In genomic region chr6:56954389-56955170, GRCh38 we compare ENCODE assay signal across 1 cellular context.
TF ChIP-seq lines count a peak whose summit lies in the region.

A gene with protein sequence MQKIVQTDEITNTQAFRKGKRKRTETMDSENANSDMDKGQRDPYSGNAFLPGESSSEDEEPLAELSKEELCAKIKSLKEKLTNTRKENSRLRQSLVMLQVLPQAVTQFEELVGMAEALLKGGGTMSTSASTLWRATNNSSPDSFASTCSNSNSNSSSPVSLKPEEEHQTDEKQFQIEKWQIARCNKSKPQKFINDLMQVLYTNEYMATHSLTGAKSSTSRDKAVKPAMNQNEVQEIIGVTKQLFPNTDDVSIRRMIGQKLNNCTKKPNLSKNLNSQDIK (plus strand): TSS chr6:56955107. CDS start chr6:56981811, 26,704 bp downstream.

TF ChIP-seq in HEK293, 187 proteins besides CTCF, POLR2A, EP300 and RAD21 (continued from another document):
- TF ChIP-seq, protein P1, sequence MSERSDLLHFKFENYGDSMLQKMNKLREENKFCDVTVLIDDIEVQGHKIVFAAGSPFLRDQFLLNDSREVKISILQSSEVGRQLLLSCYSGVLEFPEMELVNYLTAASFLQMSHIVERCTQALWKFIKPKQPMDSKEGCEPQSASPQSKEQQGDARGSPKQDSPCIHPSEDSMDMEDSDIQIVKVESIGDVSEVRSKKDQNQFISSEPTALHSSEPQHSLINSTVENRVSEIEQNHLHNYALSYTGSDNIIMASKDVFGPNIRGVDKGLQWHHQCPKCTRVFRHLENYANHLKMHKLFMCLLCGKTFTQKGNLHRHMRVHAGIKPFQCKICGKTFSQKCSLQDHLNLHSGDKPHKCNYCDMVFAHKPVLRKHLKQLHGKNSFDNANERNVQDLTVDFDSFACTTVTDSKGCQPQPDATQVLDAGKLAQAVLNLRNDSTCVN (tag by site-specific recombination; optimal IDR thresholded peaks at IDR 0.05) = peak; percentile 65
- TF ChIP-seq ZNF677 (tag by site-specific recombination; IDR thresholded peaks at IDR 0.05) = peak; percentile 24; the same call in 1 of the 2 replicates
- TF ChIP-seq ZSCAN30 (tag by site-specific recombination; IDR thresholded peaks at IDR 0.05) = peak; percentile 23; the same call in 1 of the 2 replicates
- TF ChIP-seq ZNF133 (tag by site-specific recombination; IDR thresholded peaks at IDR 0.05) = no peak
- TF ChIP-seq ZNF791 (tag by site-specific recombination; IDR thresholded peaks at IDR 0.05) = no peak
- TF ChIP-seq ZNF398 (tag by site-specific recombination; IDR thresholded peaks at IDR 0.05) = peak; percentile 38; the same call in 1 of the 2 replicates
- TF ChIP-seq HIC1 (tag by site-specific recombination; IDR thresholded peaks at IDR 0.05) = 0 out of 2 replicates have a peak, but pooled peaks have one; percentile 64
- peak; percentile 79 for TF ChIP-seq ZBTB17 (tag by site-specific recombination; IDR thresholded peaks at IDR 0.05)
- no peak for TF ChIP-seq ZNF514 (tag by site-specific recombination; IDR thresholded peaks at IDR 0.05)
